Comparison of ENCODE assay signal across 1 cellular context in genomic region chr2:88126772-88127637, GRCh38.
TF ChIP-seq lines count a peak whose summit lies in the region.

No MANE protein-coding gene starts in this region.

TF ChIP-seq in HepG2, 621 proteins besides CTCF, POLR2A, EP300 and RAD21 (continued from another document and continues in another):
- TF ChIP-seq PLSCR1 (CRISPR knock-in tag; IDR thresholded peaks at IDR 0.05; ENCODE audit: borderline replicate concordance): peak; percentile 49; the same call in 1 of the 2 replicates
- TF ChIP-seq GPN1 (CRISPR knock-in tag; IDR thresholded peaks at IDR 0.05; ENCODE audit: borderline replicate concordance): no peak
- TF ChIP-seq RBFOX2 (IDR thresholded peaks at IDR 0.05; ENCODE audit: low read depth, low read length): peak; percentile 95
- TF ChIP-seq ATF1 (CRISPR knock-in tag; IDR thresholded peaks at IDR 0.05): no peak
- no peak for TF ChIP-seq ZBTB7B (CRISPR knock-in tag; IDR thresholded peaks at IDR 0.05)
- no peak for TF ChIP-seq GTF3A (CRISPR knock-in tag; conservative IDR thresholded peaks at IDR 0.05)
- no peak for TF ChIP-seq GLI4 (CRISPR knock-in tag; IDR thresholded peaks at IDR 0.05; ENCODE audit: borderline replicate concordance)
- TF ChIP-seq ZFX (CRISPR knock-in tag; IDR thresholded peaks at IDR 0.05; ENCODE audit: low read depth): no peak
- TF ChIP-seq ZNF615 (CRISPR knock-in tag; IDR thresholded peaks at IDR 0.05; ENCODE audit: borderline replicate concordance): 0 out of 2 replicates have a peak, but pooled peaks have one; percentile 32
- TF ChIP-seq HCFC1 (IDR thresholded peaks at IDR 0.05; ENCODE audit: low read depth, low read length): no peak
- TF ChIP-seq ZNF431 (CRISPR knock-in tag; IDR thresholded peaks at IDR 0.05; ENCODE audit: borderline replicate concordance, low read depth): 0 out of 2 replicates have a peak, but pooled peaks have one; percentile 37
- TF ChIP-seq RFX5 (IDR thresholded peaks at IDR 0.05; ENCODE audit: low read depth, low read length): no peak
- no peak for TF ChIP-seq NFYC (CRISPR knock-in tag; IDR thresholded peaks at IDR 0.05)
- no peak for TF ChIP-seq GABPA (IDR thresholded peaks at IDR 0.05; ENCODE audit: low read depth, low read length)
- TF ChIP-seq GABPA (CRISPR knock-in tag; IDR thresholded peaks at IDR 0.05; ENCODE audit: low read depth): no peak
- TF ChIP-seq ATM (IDR thresholded peaks at IDR 0.05; ENCODE audit: borderline replicate concordance): no peak
- TF ChIP-seq GTF2F1 (IDR thresholded peaks at IDR 0.05; ENCODE audit: low read length): no peak
- no peak for TF ChIP-seq ZNF660 (CRISPR knock-in tag; IDR thresholded peaks at IDR 0.05; ENCODE audit: borderline replicate concordance, low read depth)
- TF ChIP-seq ATF4 (CRISPR knock-in tag; IDR thresholded peaks at IDR 0.05): 0 out of 4 replicates have a peak, but pooled peaks of 1 of the 2 experiments have one; percentile 14
- no peak for TF ChIP-seq ZNF597 (CRISPR knock-in tag; IDR thresholded peaks at IDR 0.05)
- 0 out of 2 replicates have a peak, but pooled peaks have one; percentile 33 for TF ChIP-seq ZNF530 (CRISPR knock-in tag; IDR thresholded peaks at IDR 0.05; ENCODE audit: low read depth)
- no peak; the same call in 1 of the 2 replicates for TF ChIP-seq CSRNP1 (CRISPR knock-in tag; IDR thresholded peaks at IDR 0.05)
- no peak for TF ChIP-seq SIX1 (CRISPR knock-in tag; IDR thresholded peaks at IDR 0.05; ENCODE audit: borderline replicate concordance)
- TF ChIP-seq SOX13 (IDR thresholded peaks at IDR 0.05): no peak
- TF ChIP-seq SOX13 (CRISPR knock-in tag; conservative IDR thresholded peaks at IDR 0.05 in 1 of 2, IDR thresholded peaks at IDR 0.05 in 1 of 2): no peak
- peak; percentile 79 for TF ChIP-seq POLR2AphosphoS5 (IDR thresholded peaks at IDR 0.05; ENCODE audit: low read depth, low read length)
- no peak for TF ChIP-seq SRSF1 (optimal IDR thresholded peaks at IDR 0.05; ENCODE audit: low read depth, low read length)
- TF ChIP-seq UBTF (CRISPR knock-in tag; IDR thresholded peaks at IDR 0.05): no peak
- TF ChIP-seq ZNF234 (CRISPR knock-in tag; conservative IDR thresholded peaks at IDR 0.05): no peak
- TF ChIP-seq ARHGAP35 (CRISPR knock-in tag; IDR thresholded peaks at IDR 0.05; ENCODE audit: borderline replicate concordance): peak; percentile 40; the same call in 1 of the 2 replicates
- TF ChIP-seq SIN3B (IDR thresholded peaks at IDR 0.05; ENCODE audit: low read length): no peak
- no peak for TF ChIP-seq ZNF253 (CRISPR knock-in tag; IDR thresholded peaks at IDR 0.05; ENCODE audit: borderline replicate concordance)
- TF ChIP-seq ZMYM2 (CRISPR knock-in tag; IDR thresholded peaks at IDR 0.05): 0 out of 2 replicates have a peak, but pooled peaks have one; percentile 30
- 0 out of 2 replicates have a peak, but pooled peaks have one; percentile 27 for TF ChIP-seq NKX3-1 (CRISPR knock-in tag; IDR thresholded peaks at IDR 0.05)
- no peak for TF ChIP-seq NFYB (CRISPR knock-in tag; IDR thresholded peaks at IDR 0.05)
- TF ChIP-seq TBX2 (CRISPR knock-in tag; IDR thresholded peaks at IDR 0.05; ENCODE audit: borderline replicate concordance): no peak
- no peak for TF ChIP-seq ZNF878 (CRISPR knock-in tag; IDR thresholded peaks at IDR 0.05)
- TF ChIP-seq HOXD1 (CRISPR knock-in tag; IDR thresholded peaks at IDR 0.05): 0 out of 2 replicates have a peak, but pooled peaks have one; percentile 66
- peak; percentile 45; the same call in 1 of the 2 replicates for TF ChIP-seq IRX3 (CRISPR knock-in tag; IDR thresholded peaks at IDR 0.05; ENCODE audit: borderline replicate concordance, low read depth)
- TF ChIP-seq GZF1 (CRISPR knock-in tag; IDR thresholded peaks at IDR 0.05): 0 out of 2 replicates have a peak, but pooled peaks have one; percentile 20
- peak; percentile 15; the same call in 1 of the 2 replicates for TF ChIP-seq KDM4B (CRISPR knock-in tag; IDR thresholded peaks at IDR 0.05)
- TF ChIP-seq ZNF652 (CRISPR knock-in tag; IDR thresholded peaks at IDR 0.05; ENCODE audit: borderline replicate concordance, low read depth): peak; percentile 73
- no peak for TF ChIP-seq ELF1 (CRISPR knock-in tag; IDR thresholded peaks at IDR 0.05)
- no peak for TF ChIP-seq XRCC5 (optimal IDR thresholded peaks at IDR 0.05; ENCODE audit: low read length)
- no peak for TF ChIP-seq GABPB1 (CRISPR knock-in tag; IDR thresholded peaks at IDR 0.05)
- no peak for TF ChIP-seq SIX4 (CRISPR knock-in tag; IDR thresholded peaks at IDR 0.05)
- TF ChIP-seq ZNF709 (CRISPR knock-in tag; IDR thresholded peaks at IDR 0.05): 0 out of 2 replicates have a peak, but pooled peaks have one; percentile 7
- no peak for TF ChIP-seq ZNF879 (CRISPR knock-in tag; IDR thresholded peaks at IDR 0.05)
- TF ChIP-seq GLMP (CRISPR knock-in tag; IDR thresholded peaks at IDR 0.05; ENCODE audit: borderline replicate concordance): no peak
- TF ChIP-seq ZFAT (CRISPR knock-in tag; conservative IDR thresholded peaks at IDR 0.05): no peak
- TF ChIP-seq CREB1 (IDR thresholded peaks at IDR 0.05): no peak
- no peak for TF ChIP-seq CREB1 (CRISPR knock-in tag; IDR thresholded peaks at IDR 0.05)
- no peak for TF ChIP-seq ARNTL (CRISPR knock-in tag; IDR thresholded peaks at IDR 0.05)
- no peak for TF ChIP-seq SMAD3 (CRISPR knock-in tag; IDR thresholded peaks at IDR 0.05)
- TF ChIP-seq PAF1 (CRISPR knock-in tag; IDR thresholded peaks at IDR 0.05): peak; percentile 69; the same call in 1 of the 2 replicates
- no peak for TF ChIP-seq ZFP41 (CRISPR knock-in tag; IDR thresholded peaks at IDR 0.05; ENCODE audit: borderline replicate concordance)
- no peak for TF ChIP-seq ATF5 (CRISPR knock-in tag; IDR thresholded peaks at IDR 0.05; ENCODE audit: low read depth)
- TF ChIP-seq TIGD3 (CRISPR knock-in tag; IDR thresholded peaks at IDR 0.05; ENCODE audit: borderline replicate concordance): no peak; the same call in 1 of the 2 replicates
- no peak for TF ChIP-seq ZNF3 (CRISPR knock-in tag; IDR thresholded peaks at IDR 0.05)
- 0 out of 2 replicates have a peak, but pooled peaks have one; percentile 20 for TF ChIP-seq ERF (CRISPR knock-in tag; IDR thresholded peaks at IDR 0.05)
- TF ChIP-seq MLXIP (CRISPR knock-in tag; IDR thresholded peaks at IDR 0.05; ENCODE audit: borderline replicate concordance): no peak
- no peak for TF ChIP-seq ZNF331 (CRISPR knock-in tag; IDR thresholded peaks at IDR 0.05)
- TF ChIP-seq ZNF468 (CRISPR knock-in tag; IDR thresholded peaks at IDR 0.05): 0 out of 2 replicates have a peak, but pooled peaks have one; percentile 60
- TF ChIP-seq SYNCRIP (IDR thresholded peaks at IDR 0.05; ENCODE audit: insufficient read depth, low read depth, low read length): no peak
- TF ChIP-seq TSC22D2 (CRISPR knock-in tag; IDR thresholded peaks at IDR 0.05; ENCODE audit: borderline replicate concordance): no peak
- no peak for TF ChIP-seq SOX6 (IDR thresholded peaks at IDR 0.05)
- no peak for TF ChIP-seq SOX6 (CRISPR knock-in tag; IDR thresholded peaks at IDR 0.05)
- no peak for TF ChIP-seq ZSCAN29 (CRISPR knock-in tag; conservative IDR thresholded peaks at IDR 0.05)
- peak; percentile 9; the same call in 1 of the 2 replicates for TF ChIP-seq ZNF619 (CRISPR knock-in tag; IDR thresholded peaks at IDR 0.05)
- TF ChIP-seq ZNF432 (CRISPR knock-in tag; IDR thresholded peaks at IDR 0.05; ENCODE audit: borderline replicate concordance): no peak
